In the genomic region with DNA sequence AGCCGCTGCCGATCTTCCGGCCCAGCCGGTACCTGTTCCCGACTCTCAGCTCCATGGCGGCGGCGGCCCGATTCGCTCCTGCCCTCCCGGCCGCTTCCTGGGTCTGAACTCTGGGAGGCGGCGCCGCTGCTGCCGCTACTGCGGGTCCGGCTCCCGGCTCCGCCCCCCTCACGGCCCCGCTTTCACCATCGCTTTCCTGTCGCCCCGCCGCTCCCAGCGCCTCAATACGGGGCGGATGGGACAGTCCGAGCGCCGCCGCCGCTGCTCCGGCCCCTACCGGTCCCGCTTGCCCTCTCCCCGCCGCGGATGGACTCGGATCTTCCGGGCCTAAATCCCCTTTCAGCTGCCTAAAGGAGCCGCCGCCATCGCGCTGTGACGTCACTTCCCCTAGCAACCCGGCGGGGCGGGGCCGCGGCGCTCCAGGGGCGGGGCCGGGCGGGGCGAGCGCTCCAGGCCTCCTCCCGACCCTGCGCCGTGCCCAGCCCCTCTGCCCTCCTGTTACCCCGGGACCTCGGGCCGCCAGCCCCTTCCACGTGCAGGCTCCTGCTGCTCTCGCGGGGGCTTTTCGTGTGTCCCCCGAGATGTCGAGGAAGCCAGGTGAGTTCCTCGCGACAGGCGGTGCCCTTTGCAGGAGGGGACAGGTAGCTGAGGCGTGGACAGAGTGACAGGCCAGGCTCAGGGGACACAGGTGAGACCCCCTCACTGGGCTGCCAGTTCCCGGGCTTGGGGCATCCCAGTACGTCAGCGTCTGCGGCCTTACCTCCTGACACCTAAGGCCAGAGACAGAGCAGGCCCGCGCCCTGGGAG, we compare ENCODE assay signal across 8 cellular contexts. TPM values are rescaled to one million over a fixed set of nuclear protein-coding genes. Genes with fewer than 3 reads are reported as not detected.
A peak's percentile ranks its signal among the peaks of the same experiment; 100 is the strongest.
DNase-seq lines count a peak whose midpoint lies in the region; ATAC-seq and TF ChIP-seq lines count a peak whose summit lies in the region.

A gene (minus strand): TSS at position 374 of the 807 bp plus-strand sequence. CDS start 319 bp downstream, at position 55.

- H3K36me3 Mint-ChIP-seq in activated T-cell treated with anti-CD3 and anti-CD28 coated beads, Interleukin-2, amount 50 U/mL, for 4 hours (ENCODE audit: insufficient read depth) = peaks cover 17% of the 10 kb centered on the region

- intact Hi-C loops in Panc1 (cut with micrococcal nuclease; ENCODE audit: unreplicated experiment) = no loop called here

- peaks cover 41% of the 10 kb centered on the region for H3K79me2 ChIP-seq in KMS-11 (ENCODE audit: insufficient read depth, low read depth)

- no TSS peak for BruUV-seq in Panc1 (replicated peaks; lab: Mats Ljungman, UMichigan)

- H2AFZ ChIP-seq in KMS-11 (ENCODE audit: low read depth) = peak within 1 kb of the TSS; percentile 83

- H3K4me1 ChIP-seq in KMS-11 (ENCODE audit: low read depth, poor library complexity, severe bottlenecking) (peaks cover 82% of the 10 kb centered on the region), Panc1 (ENCODE audit: control insufficient read depth, insufficient read depth, low read length) (peaks cover 53% of the 10 kb centered on the region), muscle layer of colon (ENCODE audit: insufficient read depth, low read length) (peaks cover 46% of the 10 kb centered on the region)

- H3K9me3 Mint-ChIP-seq in activated T-cell treated with anti-CD3 and anti-CD28 coated beads, Interleukin-2, amount 50 U/mL, for 4 hours = no peaks in the 10 kb centered on the region

- ATAC-seq in GM21576 (IDR thresholded peaks at IDR 0.05; ENCODE audit: unreplicated experiment) (peak; percentile 65), Panc1 (peak; percentile 93), esophagus mucosa (peak; percentile 85)
- ATAC-seq in activated T-cell treated with anti-CD3 and anti-CD28 coated beads, Interleukin-2, amount 50 U/mL, for 4 hours = peak; percentile 84 to 87

- H3K9ac ChIP-seq in KMS-11 (peak within 1 kb of the TSS; percentile 98), muscle layer of colon (ENCODE audit: low read length) (peak within 1 kb of the TSS; percentile 95)

- H3K27me3 Mint-ChIP-seq in activated T-cell treated with anti-CD3 and anti-CD28 coated beads, Interleukin-2, amount 50 U/mL, for 4 hours (ENCODE audit: low read depth) = no peaks in the 10 kb centered on the region

- H3K4me3 ChIP-seq in KMS-11 (IDR thresholded peaks at IDR 0.05; ENCODE audit: insufficient read depth, low read depth, low read length) = no peak within 1 kb of the TSS
- peak within 1 kb of the TSS; percentile 66 to 80 for H3K4me3 ChIP-seq in Panc1 (ENCODE audit: low read depth in 2 of 2, low read length in 2 of 2)
- H3K4me3 ChIP-seq in muscle layer of colon (ENCODE audit: low read depth in 1 of 2, low read length in 2 of 2) = peak within 1 kb of the TSS; percentile 57 to 87

- peaks cover 36% of the 10 kb centered on the region for H4K20me1 ChIP-seq in KMS-11 (ENCODE audit: insufficient read depth)

- no peaks in the 10 kb centered on the region for H3K9me3 ChIP-seq in Panc1 (ENCODE audit: control insufficient read depth, insufficient read depth, low read depth, low read length)
- H3K9me3 ChIP-seq in muscle layer of colon (ENCODE audit: low read length) = no peaks in the 10 kb centered on the region

- H3K27me3 ChIP-seq in KMS-11 (ENCODE audit: insufficient read depth, low read depth) (no peaks in the 10 kb centered on the region), Panc1 (ENCODE audit: control insufficient read depth, insufficient read depth, low read length) (no peaks in the 10 kb centered on the region), muscle layer of colon (ENCODE audit: control insufficient read depth in 1 of 2, insufficient read depth in 2 of 2, low read length in 2 of 2) (no peaks in the 10 kb centered on the region)

- peak; percentile 94 for DNase-seq in DMS 273 (lab: John Stamatoyannopoulos, UW; ENCODE audit: unreplicated experiment)
- no peak for DNase-seq in Panc1 (ENCODE audit: low read depth, low spot score)
- DNase-seq in activated T-cell treated with anti-CD3 and anti-CD28 coated beads, Interleukin-2, amount 50 U/mL, for 4 hours = peak; percentile 93
- DNase-seq in stimulated activated CD8-positive, alpha-beta memory T cell treated with anti-CD3 and anti-CD28 coated beads, Interleukin-7, amount 100 ng/mL, for 1 hour (ENCODE audit: low read depth in 2 of 2) = peak; percentile 85 to 92

- no peak for TF ChIP-seq CTCF in KMS-11 (conservative IDR thresholded peaks at IDR 0.05; ENCODE audit: low read depth, low read length)
- no peak for TF ChIP-seq CTCF in Panc1 (IDR thresholded peaks at IDR 0.05)

- H3K27ac ChIP-seq in KMS-11 = peak within 1 kb of the TSS; percentile 98
- H3K27ac ChIP-seq in Panc1 (ENCODE audit: low read length) = peak within 1 kb of the TSS; percentile 90
- peak within 1 kb of the TSS; percentile 96 for H3K27ac ChIP-seq in muscle layer of colon (ENCODE audit: low read depth, low read length)

- in situ Hi-C loops in Panc1 (cut with HindIII; ENCODE audit: low pct_unique_long_range_greater_than_20kb, low sequenced_read_pairs) = no loop called here

- H3K36me3 ChIP-seq in KMS-11 (ENCODE audit: insufficient read depth) (peaks cover 5% of the 10 kb centered on the region; the same call in 1 of the 2 replicates), Panc1 (ENCODE audit: control insufficient read depth, insufficient read depth, low read length) (peaks cover 5% of the 10 kb centered on the region), muscle layer of colon (ENCODE audit: insufficient read depth, low read length) (peaks cover 17% of the 10 kb centered on the region)

- H3K4me3 Mint-ChIP-seq in activated T-cell treated with anti-CD3 and anti-CD28 coated beads, Interleukin-2, amount 50 U/mL, for 4 hours = peak within 1 kb of the TSS; percentile 96

- H3K4me1 Mint-ChIP-seq in activated T-cell treated with anti-CD3 and anti-CD28 coated beads, Interleukin-2, amount 50 U/mL, for 4 hours (ENCODE audit: low read depth) = peaks cover 43% of the 10 kb centered on the region

- CTCF ChIA-PET in Panc1 (lab: Charles Lee) = no interaction called here

- POLR2A ChIA-PET in Panc1 (lab: Charles Lee) = interaction anchor here (0.7 kb wide), 1 partner anchor 296 kb away, joined by 3 read pairs; a partner anchor contains a TSS

- H3K4me2 ChIP-seq in KMS-11 = peak within 1 kb of the TSS; percentile 88

RNA-seq across cellular contexts. Expression of the gene that starts here (rescaled TPM):
- 234 TPM for total RNA-seq in Panc1 (2021; ENCODE audit: unreplicated experiment)
- 316 TPM for polyA plus RNA-seq in Panc1 (2012; ENCODE audit: insufficient read length)
- 100 to 1,000 TPM; 152 to 170 (median 164) TPM for total RNA-seq in activated T-cell treated with anti-CD3 and anti-CD28 coated beads, Interleukin-2, amount 50 U/mL, for 4 hours
- total RNA-seq in esophagus mucosa = 65.7 TPM
